In the genomic region with DNA sequence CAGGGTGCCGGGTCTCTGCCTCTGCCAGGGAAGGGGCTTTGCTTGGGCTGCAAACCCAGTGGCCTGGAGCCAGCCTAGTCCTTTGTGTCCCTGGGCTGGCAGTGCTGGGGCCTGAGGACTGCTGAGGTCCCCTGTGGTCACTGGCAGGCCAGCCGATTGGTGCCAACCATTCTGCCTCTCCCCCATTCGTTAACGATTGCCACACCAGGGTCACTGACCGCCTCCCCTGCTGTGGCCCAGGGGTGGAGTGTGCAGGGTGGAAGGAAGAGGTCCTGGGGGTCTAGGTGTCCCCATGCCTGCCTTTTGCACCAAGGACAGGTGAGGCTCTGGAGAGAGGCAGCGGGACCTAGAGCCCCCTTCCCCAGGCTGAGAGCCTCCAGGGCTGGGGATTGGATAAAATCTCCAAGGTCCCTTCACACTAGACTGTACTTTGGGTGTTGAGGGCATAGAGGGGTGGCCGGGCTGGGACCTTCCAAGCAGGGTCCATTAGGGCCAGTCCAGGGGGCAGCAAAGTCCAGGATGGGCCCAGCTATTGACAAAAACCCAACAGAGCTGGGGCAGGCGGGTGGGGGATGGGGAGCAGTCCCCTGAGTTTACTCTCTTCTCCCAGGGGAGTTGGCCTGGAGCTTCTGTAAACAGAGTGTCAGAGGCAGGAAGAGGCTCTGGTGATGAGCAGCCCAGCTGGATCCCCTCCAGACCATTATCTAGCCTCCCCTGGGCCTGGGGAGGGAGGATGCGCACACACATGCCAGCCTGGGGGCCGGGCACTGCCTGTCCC, we compare ENCODE assay signal across 1 cellular context.
A peak's percentile ranks its signal among the peaks of the same experiment; 100 is the strongest.
TF ChIP-seq lines count a peak whose summit lies in the region.

No MANE protein-coding gene starts in this region.

TF ChIP-seq in HepG2, 621 proteins besides CTCF, POLR2A, EP300 and RAD21 (continued from another document and continues in another):
- TF ChIP-seq ATF5 (CRISPR knock-in tag; IDR thresholded peaks at IDR 0.05; ENCODE audit: low read depth) = no peak
- TF ChIP-seq ZNF543 (CRISPR knock-in tag; IDR thresholded peaks at IDR 0.05) = peak; percentile 61; the same call in 1 of the 2 replicates
- no peak for TF ChIP-seq NBN (conservative IDR thresholded peaks at IDR 0.05)
- TF ChIP-seq ZNF749 (CRISPR knock-in tag; IDR thresholded peaks at IDR 0.05; ENCODE audit: borderline replicate concordance) = peak; percentile 87
- TF ChIP-seq ZNF383 (CRISPR knock-in tag; IDR thresholded peaks at IDR 0.05; ENCODE audit: borderline replicate concordance) = no peak
- TF ChIP-seq BORCS8-MEF2B (CRISPR knock-in tag; IDR thresholded peaks at IDR 0.05) = no peak
- no peak for TF ChIP-seq POLR2AphosphoS5 (IDR thresholded peaks at IDR 0.05; ENCODE audit: low read depth, low read length)
- TF ChIP-seq ZNF468 (CRISPR knock-in tag; IDR thresholded peaks at IDR 0.05) = no peak
- TF ChIP-seq, protein P1, sequence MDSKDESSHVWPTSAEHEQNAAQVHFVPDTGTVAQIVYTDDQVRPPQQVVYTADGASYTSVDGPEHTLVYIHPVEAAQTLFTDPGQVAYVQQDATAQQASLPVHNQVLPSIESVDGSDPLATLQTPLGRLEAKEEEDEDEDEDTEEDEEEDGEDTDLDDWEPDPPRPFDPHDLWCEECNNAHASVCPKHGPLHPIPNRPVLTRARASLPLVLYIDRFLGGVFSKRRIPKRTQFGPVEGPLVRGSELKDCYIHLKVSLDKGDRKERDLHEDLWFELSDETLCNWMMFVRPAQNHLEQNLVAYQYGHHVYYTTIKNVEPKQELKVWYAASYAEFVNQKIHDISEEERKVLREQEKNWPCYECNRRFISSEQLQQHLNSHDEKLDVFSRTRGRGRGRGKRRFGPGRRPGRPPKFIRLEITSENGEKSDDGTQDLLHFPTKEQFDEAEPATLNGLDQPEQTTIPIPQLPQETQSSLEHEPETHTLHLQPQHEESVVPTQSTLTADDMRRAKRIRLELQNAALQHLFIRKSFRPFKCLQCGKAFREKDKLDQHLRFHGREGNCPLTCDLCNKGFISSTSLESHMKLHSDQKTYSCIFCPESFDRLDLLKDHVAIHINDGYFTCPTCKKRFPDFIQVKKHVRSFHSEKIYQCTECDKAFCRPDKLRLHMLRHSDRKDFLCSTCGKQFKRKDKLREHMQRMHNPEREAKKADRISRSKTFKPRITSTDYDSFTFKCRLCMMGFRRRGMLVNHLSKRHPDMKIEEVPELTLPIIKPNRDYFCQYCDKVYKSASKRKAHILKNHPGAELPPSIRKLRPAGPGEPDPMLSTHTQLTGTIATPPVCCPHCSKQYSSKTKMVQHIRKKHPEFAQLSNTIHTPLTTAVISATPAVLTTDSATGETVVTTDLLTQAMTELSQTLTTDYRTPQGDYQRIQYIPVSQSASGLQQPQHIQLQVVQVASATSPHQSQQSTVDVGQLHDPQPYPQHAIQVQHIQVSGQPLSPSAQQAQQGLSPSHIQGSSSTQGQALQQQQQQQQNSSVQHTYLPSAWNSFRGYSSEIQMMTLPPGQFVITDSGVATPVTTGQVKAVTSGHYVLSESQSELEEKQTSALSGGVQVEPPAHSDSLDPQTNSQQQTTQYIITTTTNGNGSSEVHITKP (CRISPR knock-in tag; IDR thresholded peaks at IDR 0.05; ENCODE audit: low read depth) = peak; percentile 89
- TF ChIP-seq TAF1 (CRISPR knock-in tag; IDR thresholded peaks at IDR 0.05) = peak; percentile 67
- no peak for TF ChIP-seq TIGD3 (CRISPR knock-in tag; IDR thresholded peaks at IDR 0.05; ENCODE audit: borderline replicate concordance)
- TF ChIP-seq, protein P2, sequence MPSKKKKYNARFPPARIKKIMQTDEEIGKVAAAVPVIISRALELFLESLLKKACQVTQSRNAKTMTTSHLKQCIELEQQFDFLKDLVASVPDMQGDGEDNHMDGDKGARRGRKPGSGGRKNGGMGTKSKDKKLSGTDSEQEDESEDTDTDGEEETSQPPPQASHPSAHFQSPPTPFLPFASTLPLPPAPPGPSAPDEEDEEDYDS (CRISPR knock-in tag; IDR thresholded peaks at IDR 0.05) = peak; percentile 70; the same call in 1 of the 2 replicates
- no peak for TF ChIP-seq ZNF30 (CRISPR knock-in tag; IDR thresholded peaks at IDR 0.05)
- 0 out of 2 replicates have a peak, but pooled peaks have one; percentile 70 for TF ChIP-seq AKAP8 (CRISPR knock-in tag; IDR thresholded peaks at IDR 0.05)
- no peak for TF ChIP-seq PAF1 (CRISPR knock-in tag; IDR thresholded peaks at IDR 0.05)
- TF ChIP-seq ZNF280B (CRISPR knock-in tag; IDR thresholded peaks at IDR 0.05; ENCODE audit: borderline replicate concordance) = peak; percentile 79; the same call in 1 of the 2 replicates
- peak; percentile 68; the same call in 1 of the 2 replicates for TF ChIP-seq ZNF446 (CRISPR knock-in tag; IDR thresholded peaks at IDR 0.05)
- TF ChIP-seq ZNF562 (CRISPR knock-in tag; IDR thresholded peaks at IDR 0.05; ENCODE audit: borderline replicate concordance) = no peak
- 0 out of 2 replicates have a peak, but pooled peaks have one; percentile 53 for TF ChIP-seq ZNF253 (CRISPR knock-in tag; IDR thresholded peaks at IDR 0.05; ENCODE audit: borderline replicate concordance)
- TF ChIP-seq HOXA3 (CRISPR knock-in tag; IDR thresholded peaks at IDR 0.05) = peak; percentile 60
- no peak for TF ChIP-seq SMARCC2 (IDR thresholded peaks at IDR 0.05)
- TF ChIP-seq, protein P3, sequence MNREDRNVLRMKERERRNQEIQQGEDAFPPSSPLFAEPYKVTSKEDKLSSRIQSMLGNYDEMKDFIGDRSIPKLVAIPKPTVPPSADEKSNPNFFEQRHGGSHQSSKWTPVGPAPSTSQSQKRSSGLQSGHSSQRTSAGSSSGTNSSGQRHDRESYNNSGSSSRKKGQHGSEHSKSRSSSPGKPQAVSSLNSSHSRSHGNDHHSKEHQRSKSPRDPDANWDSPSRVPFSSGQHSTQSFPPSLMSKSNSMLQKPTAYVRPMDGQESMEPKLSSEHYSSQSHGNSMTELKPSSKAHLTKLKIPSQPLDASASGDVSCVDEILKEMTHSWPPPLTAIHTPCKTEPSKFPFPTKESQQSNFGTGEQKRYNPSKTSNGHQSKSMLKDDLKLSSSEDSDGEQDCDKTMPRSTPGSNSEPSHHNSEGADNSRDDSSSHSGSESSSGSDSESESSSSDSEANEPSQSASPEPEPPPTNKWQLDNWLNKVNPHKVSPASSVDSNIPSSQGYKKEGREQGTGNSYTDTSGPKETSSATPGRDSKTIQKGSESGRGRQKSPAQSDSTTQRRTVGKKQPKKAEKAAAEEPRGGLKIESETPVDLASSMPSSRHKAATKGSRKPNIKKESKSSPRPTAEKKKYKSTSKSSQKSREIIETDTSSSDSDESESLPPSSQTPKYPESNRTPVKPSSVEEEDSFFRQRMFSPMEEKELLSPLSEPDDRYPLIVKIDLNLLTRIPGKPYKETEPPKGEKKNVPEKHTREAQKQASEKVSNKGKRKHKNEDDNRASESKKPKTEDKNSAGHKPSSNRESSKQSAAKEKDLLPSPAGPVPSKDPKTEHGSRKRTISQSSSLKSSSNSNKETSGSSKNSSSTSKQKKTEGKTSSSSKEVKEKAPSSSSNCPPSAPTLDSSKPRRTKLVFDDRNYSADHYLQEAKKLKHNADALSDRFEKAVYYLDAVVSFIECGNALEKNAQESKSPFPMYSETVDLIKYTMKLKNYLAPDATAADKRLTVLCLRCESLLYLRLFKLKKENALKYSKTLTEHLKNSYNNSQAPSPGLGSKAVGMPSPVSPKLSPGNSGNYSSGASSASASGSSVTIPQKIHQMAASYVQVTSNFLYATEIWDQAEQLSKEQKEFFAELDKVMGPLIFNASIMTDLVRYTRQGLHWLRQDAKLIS (CRISPR knock-in tag; IDR thresholded peaks at IDR 0.05) = no peak
- TF ChIP-seq ZNF512B (CRISPR knock-in tag; IDR thresholded peaks at IDR 0.05; ENCODE audit: borderline replicate concordance) = no peak
- TF ChIP-seq TBL1XR1 (IDR thresholded peaks at IDR 0.05; ENCODE audit: borderline replicate concordance, low read length, partially characterized antibody) = no peak
- TF ChIP-seq ZFP41 (CRISPR knock-in tag; IDR thresholded peaks at IDR 0.05; ENCODE audit: borderline replicate concordance) = no peak
- no peak for TF ChIP-seq ZNF709 (CRISPR knock-in tag; IDR thresholded peaks at IDR 0.05)
- TF ChIP-seq HOMEZ (CRISPR knock-in tag; IDR thresholded peaks at IDR 0.05; ENCODE audit: low read depth) = 0 out of 2 replicates have a peak, but pooled peaks have one; percentile 3
- TF ChIP-seq MEIS1 (CRISPR knock-in tag; IDR thresholded peaks at IDR 0.05; ENCODE audit: borderline replicate concordance) = no peak
- TF ChIP-seq SYNCRIP (IDR thresholded peaks at IDR 0.05; ENCODE audit: insufficient read depth, low read depth, low read length) = no peak
- TF ChIP-seq REL (CRISPR knock-in tag; conservative IDR thresholded peaks at IDR 0.05) = no peak
- TF ChIP-seq CAMTA2 (CRISPR knock-in tag; IDR thresholded peaks at IDR 0.05; ENCODE audit: borderline replicate concordance) = peak; percentile 18; the same call in 1 of the 2 replicates
- no peak for TF ChIP-seq ZNF737 (CRISPR knock-in tag; IDR thresholded peaks at IDR 0.05; ENCODE audit: borderline replicate concordance)
- no peak; the same call in 1 of the 2 replicates for TF ChIP-seq ZNF790 (CRISPR knock-in tag; IDR thresholded peaks at IDR 0.05; ENCODE audit: borderline replicate concordance)
- no peak for TF ChIP-seq PHB2 (IDR thresholded peaks at IDR 0.05; ENCODE audit: partially characterized antibody)
- peak; percentile 59; the same call in 1 of the 2 replicates for TF ChIP-seq NRL (CRISPR knock-in tag; IDR thresholded peaks at IDR 0.05; ENCODE audit: borderline replicate concordance)
- TF ChIP-seq ZNF619 (CRISPR knock-in tag; IDR thresholded peaks at IDR 0.05) = no peak
- TF ChIP-seq TBX2 (CRISPR knock-in tag; IDR thresholded peaks at IDR 0.05; ENCODE audit: borderline replicate concordance) = peak; percentile 49
- TF ChIP-seq RORA (CRISPR knock-in tag; IDR thresholded peaks at IDR 0.05) = no peak
- TF ChIP-seq SNAPC2 (CRISPR knock-in tag; IDR thresholded peaks at IDR 0.05) = peak; percentile 57; the same call in 1 of the 2 replicates
- peak; percentile 60; the same call in 1 of the 2 replicates for TF ChIP-seq GLI4 (CRISPR knock-in tag; IDR thresholded peaks at IDR 0.05; ENCODE audit: borderline replicate concordance)
- TF ChIP-seq JUND (CRISPR knock-in tag; IDR thresholded peaks at IDR 0.05) = peak; percentile 16; the same call in 1 of the 2 replicates
